17 cellular contexts compared by ENCODE assay signal in the genomic region with DNA sequence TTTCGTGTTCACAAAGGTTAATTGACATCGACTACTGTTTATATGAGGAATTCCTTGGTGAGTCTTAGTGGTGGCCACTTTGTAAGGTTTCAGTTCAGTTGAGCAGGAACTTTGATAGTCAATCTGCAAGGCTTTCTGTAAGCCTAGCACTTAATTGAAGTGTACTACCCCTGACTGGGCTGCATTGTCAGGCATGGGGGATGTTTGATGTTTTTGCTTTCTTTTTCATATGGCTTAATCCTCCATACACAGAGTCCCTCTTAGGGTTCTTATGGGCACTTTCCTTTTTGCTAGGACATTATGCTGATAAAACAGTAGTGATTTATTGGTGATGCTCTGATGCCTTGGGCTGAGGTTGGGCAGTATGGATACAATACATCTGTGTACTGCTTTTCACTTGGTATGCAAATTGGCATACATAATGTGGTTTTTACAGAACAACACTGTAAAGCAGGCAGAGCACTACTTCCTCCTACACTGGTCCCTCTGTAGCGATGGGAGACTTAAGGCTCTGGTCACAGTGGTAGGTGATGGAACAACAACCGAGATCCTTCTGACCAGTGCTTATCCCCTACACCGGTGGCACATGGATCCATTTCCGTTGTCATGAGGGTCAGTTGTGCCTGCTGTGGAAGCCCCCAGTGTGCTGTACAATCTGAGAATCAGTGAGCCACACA.
"Had no signal": no experiment of that assay in that cellular context is flagged by ENCODE, and none has a peak within 500 bp of the region (broad histone marks: within the 10 kb centered on the region; RNA-seq: fewer than 3 reads in every experiment).

No MANE protein-coding gene starts in this region.

- H3K27me3 ChIP-seq: colonic mucosa, esophagus muscularis mucosa, neural progenitor cell, sigmoid colon, spleen, stomach had no signal

- H3K4me3 ChIP-seq: colonic mucosa, esophagus muscularis mucosa, left ventricle myocardium inferior, neural progenitor cell, sigmoid colon, spleen, stomach, thoracic aorta had no signal

- H3K9ac ChIP-seq: neural progenitor cell, parathyroid adenoma had no signal

- H3K4me2 ChIP-seq: neural progenitor cell had no signal

- H3K9me3 ChIP-seq: colonic mucosa, esophagus muscularis mucosa, left ventricle myocardium inferior, sigmoid colon, spleen, stomach, thoracic aorta had no signal

- H2AFZ ChIP-seq: neural progenitor cell, parathyroid adenoma had no signal

- H3K79me2 ChIP-seq: parathyroid adenoma had no signal

- H3K27ac ChIP-seq: colonic mucosa, esophagus muscularis mucosa, left ventricle myocardium inferior, neural progenitor cell, parathyroid adenoma, sigmoid colon, spleen, stomach, thoracic aorta had no signal

- ATAC-seq: activated T-cell treated with anti-CD3 and anti-CD28 coated beads, Interleukin-2, amount 50 U/mL, for 72 hours had no signal

- H3K4me1 ChIP-seq: colonic mucosa, esophagus muscularis mucosa, left ventricle myocardium inferior, neural progenitor cell, parathyroid adenoma, sigmoid colon, spleen, stomach had no signal

- DNase-seq: activated CD4-positive, alpha-beta T cell treated with anti-CD3 and anti-CD28 coated beads, Interleukin-2, amount 10 ng/mL, durations not matched to agents 7 days and 5 days; activated CD8-positive, alpha-beta memory T cell treated with anti-CD3 and anti-CD28 coated beads, Interleukin-2, amount 50 U/mL, for 48 hours; activated gamma-delta T cell; activated T-cell treated with anti-CD3 and anti-CD28 coated beads, Interleukin-2, amount 50 U/mL, for 72 hours; amniotic stem cell; caudate nucleus; colonic mucosa; hippocampal formation; left ventricle myocardium inferior; naive B cell; sigmoid colon; spleen; stomach had no signal

- H3K36me3 ChIP-seq: colonic mucosa, esophagus muscularis mucosa, left ventricle myocardium inferior, neural progenitor cell, sigmoid colon, spleen, stomach, thoracic aorta had no signal
